In the genomic region with DNA sequence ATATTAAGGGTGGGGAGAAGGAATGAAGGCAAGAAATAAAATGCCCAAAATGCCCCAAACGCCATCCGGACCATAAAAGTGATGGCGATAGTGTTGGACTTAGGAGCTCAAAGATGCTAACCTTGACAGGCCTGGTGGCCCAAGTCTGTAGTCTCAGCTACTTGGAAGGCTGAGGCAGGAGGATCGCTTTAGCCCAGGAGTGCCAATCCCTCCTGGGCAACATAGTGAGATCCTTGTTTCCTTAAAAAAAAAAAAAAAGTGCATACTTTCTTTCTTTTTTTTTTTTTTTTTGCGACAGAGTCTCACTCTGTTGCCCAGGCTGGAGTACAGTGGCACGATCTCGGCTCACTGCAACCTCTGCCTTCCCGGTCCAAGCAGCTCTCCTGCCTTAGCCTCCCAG, we compare ENCODE assay signal across 8 cellular contexts. TPM values are rescaled to one million over a fixed set of nuclear protein-coding genes. Genes with fewer than 3 reads are reported as not detected.
A peak's percentile ranks its signal among the peaks of the same experiment; 100 is the strongest.
DNase-seq lines count a peak whose midpoint lies in the region; ATAC-seq and TF ChIP-seq lines count a peak whose summit lies in the region.

No MANE protein-coding gene starts in this region.

- no peak for ATAC-seq in CD8-positive, alpha-beta T cell
- no peak for ATAC-seq in HG03108 (IDR thresholded peaks at IDR 0.05; ENCODE audit: unreplicated experiment)

- H3K27ac Mint-ChIP-seq in CD8-positive, alpha-beta T cell: no peak overlapping the region
- peak overlapping the region; percentile 100 for H3K27ac Mint-ChIP-seq in dendritic cell treated with granulocyte-macrophage colony-stimulating factor and Interleukin-4, amounts not matched to agents 40 ng/mL and 50 ng/mL, for 4 days

- H3K27me3 ChIP-seq in CD8-positive, alpha-beta T cell (ENCODE audit: insufficient read depth, low read length): no peaks in the 10 kb centered on the region
- no peaks in the 10 kb centered on the region for H3K27me3 ChIP-seq in MG63
- no peaks in the 10 kb centered on the region for H3K27me3 ChIP-seq in neuron (ENCODE audit: insufficient read depth, low read length)

- peaks cover 5% of the 10 kb centered on the region for H3K36me3 Mint-ChIP-seq in CD8-positive, alpha-beta T cell
- peaks cover 23% of the 10 kb centered on the region for H3K36me3 Mint-ChIP-seq in dendritic cell treated with granulocyte-macrophage colony-stimulating factor and Interleukin-4, amounts not matched to agents 40 ng/mL and 50 ng/mL, for 4 days (ENCODE audit: low read depth)

- H2AFZ ChIP-seq in neuron (ENCODE audit: low read depth, low read length): no peak overlapping the region

- no peak overlapping the region for H3K4me3 ChIP-seq in CD8-positive, alpha-beta T cell (ENCODE audit: low read depth, low read length)
- peak overlapping the region; percentile 63 for H3K4me3 ChIP-seq in MG63
- peak overlapping the region; percentile 54 for H3K4me3 ChIP-seq in neuron (ENCODE audit: low read length)

- CTCF ChIA-PET in CD8-positive, alpha-beta T cell (lab: Charles Lee): interaction anchor here (0.9 to 1.0 kb wide), 2 partner anchors 41 to 130 kb away, joined by 3 read pairs; no protein-coding TSS in a partner anchor

- peaks cover 7% of the 10 kb centered on the region for H3K4me1 ChIP-seq in CD8-positive, alpha-beta T cell (ENCODE audit: insufficient read depth, low read length)
- H3K4me1 ChIP-seq in neuron (ENCODE audit: insufficient read depth, low read length): peaks cover 9% of the 10 kb centered on the region

- intact Hi-C loops in CD8-positive, alpha-beta T cell (cut with DNase I, micrococcal nuclease): loop anchor here in 1 of 2 experiments (5.0 kb wide), 1 partner anchor 455 kb away; no protein-coding TSS in a partner anchor
- intact Hi-C loops in dendritic cell treated with granulocyte-macrophage colony-stimulating factor and Interleukin-4, amounts not matched to agents 40 ng/mL and 50 ng/mL, for 4 days (cut with micrococcal nuclease): no loop called here

- H3K4me3 Mint-ChIP-seq in CD8-positive, alpha-beta T cell: peak overlapping the region; percentile 90
- H3K4me3 Mint-ChIP-seq in dendritic cell treated with granulocyte-macrophage colony-stimulating factor and Interleukin-4, amounts not matched to agents 40 ng/mL and 50 ng/mL, for 4 days: peak overlapping the region; percentile 82

- in situ Hi-C loops in GM13976 (cut with MboI; ENCODE audit: low sequenced_read_pairs, unreplicated experiment): no loop called here

- POLR2A ChIA-PET in CD8-positive, alpha-beta T cell (lab: Charles Lee): interaction anchor here (1.1 to 2.3 kb wide), 4 partner anchors 16 to 580 kb away, joined by 4 to 14 read pairs (median 5); partner anchors contain the start of gene MRI1

- H3K9me3 Mint-ChIP-seq in CD8-positive, alpha-beta T cell: no peaks in the 10 kb centered on the region
- H3K9me3 Mint-ChIP-seq in dendritic cell treated with granulocyte-macrophage colony-stimulating factor and Interleukin-4, amounts not matched to agents 40 ng/mL and 50 ng/mL, for 4 days: no peaks in the 10 kb centered on the region

- DNase-seq in CD8-positive, alpha-beta T cell: no peak
- no peak for DNase-seq in MG63
- no peak for DNase-seq in NCI-H2081 (lab: John Stamatoyannopoulos, UW)
- DNase-seq in NCI-H446 treated with DMSO at 0.1 percent for 48 hours (lab: John Stamatoyannopoulos, UW): no peak
- DNase-seq in GM13976 (ENCODE audit: low spot score): no peak

- H3K27ac ChIP-seq in CD8-positive, alpha-beta T cell (ENCODE audit: low read depth, low read length): no peak overlapping the region

- H3K4me1 Mint-ChIP-seq in CD8-positive, alpha-beta T cell (ENCODE audit: low read depth): peaks cover 8% of the 10 kb centered on the region
- peaks cover 27% of the 10 kb centered on the region for H3K4me1 Mint-ChIP-seq in dendritic cell treated with granulocyte-macrophage colony-stimulating factor and Interleukin-4, amounts not matched to agents 40 ng/mL and 50 ng/mL, for 4 days (ENCODE audit: low read depth)

- no peaks in the 10 kb centered on the region for H3K36me3 ChIP-seq in CD8-positive, alpha-beta T cell (ENCODE audit: insufficient read depth, low read length)
- H3K36me3 ChIP-seq in MG63 (peaks cover 19% of the 10 kb centered on the region), neuron (ENCODE audit: insufficient read depth, low read length) (peaks cover 18% of the 10 kb centered on the region)

- no peaks in the 10 kb centered on the region for H3K9me3 ChIP-seq in CD8-positive, alpha-beta T cell (ENCODE audit: low read length)
- H3K9me3 ChIP-seq in MG63: no peaks in the 10 kb centered on the region
- no peaks in the 10 kb centered on the region for H3K9me3 ChIP-seq in neuron (ENCODE audit: low read length)

- H3K27me3 Mint-ChIP-seq in CD8-positive, alpha-beta T cell (ENCODE audit: low read depth): no peaks in the 10 kb centered on the region
- no peaks in the 10 kb centered on the region for H3K27me3 Mint-ChIP-seq in dendritic cell treated with granulocyte-macrophage colony-stimulating factor and Interleukin-4, amounts not matched to agents 40 ng/mL and 50 ng/mL, for 4 days

- no peak for TF ChIP-seq CTCF in CD8-positive, alpha-beta T cell (IDR thresholded peaks at IDR 0.05)
- TF ChIP-seq CTCF in GM13976 (IDR thresholded peaks at IDR 0.05; ENCODE audit: borderline replicate concordance, control extremely low read depth, extremely low read depth, insufficient read depth, missing control alignments): no peak

RNA-seq across cellular contexts. Expression of gene MRI1, which starts 32.0 kb away (rescaled TPM):
- total RNA-seq in CD8-positive, alpha-beta T cell: 10 to 100 TPM; 14.3 to 14.8 TPM
- 27.8 and 37.2 TPM in 2 replicates for total RNA-seq in MG63 (2014; rRNA removed; shearing (Covaris generic); ENCODE audit: low replicate concordance)

RNA-seq across cellular contexts. Expression of gene C19orf53, which starts 41.9 kb away (rescaled TPM):
- total RNA-seq in CD8-positive, alpha-beta T cell: 100 to 1,000 TPM; 116 TPM
- total RNA-seq in MG63 (2014; rRNA removed; shearing (Covaris generic); ENCODE audit: low replicate concordance): 70.3 and 247 TPM in 2 replicates
